11 cellular contexts compared by ENCODE assay signal in genomic region chr7:50834679-50835078, GRCh38.
"Had no signal": no experiment of that assay in that cellular context is flagged by ENCODE, and none has a peak within 500 bp of the region (broad histone marks: within the 10 kb centered on the region; RNA-seq: fewer than 3 reads in every experiment).

No MANE protein-coding gene starts in this region.

- DNase-seq: activated CD4-positive, alpha-beta T cell treated with anti-CD3 and anti-CD28 coated beads for 48 hours; activated CD4-positive, alpha-beta T cell treated with anti-CD3 and anti-CD28 coated beads, Interleukin-2, amount 50 U/mL, for 48 hours; activated T-cell treated with anti-CD3 and anti-CD28 coated beads, Interleukin-2, amount 50 U/mL, for 48 hours; cortex of kidney; immature natural killer cell; naive thymus-derived CD8-positive, alpha-beta T cell; occipital lobe; stimulated activated CD4-positive, alpha-beta T cell treated with anti-CD3 and anti-CD28 coated beads, Interleukin-1b, Interleukin-23, amount 100 ng/mL, for 48 hours; stimulated activated naive B cell treated with anti-CD40 and anti-IgM and Interleukin-4, amounts not matched to agents 10 μg/mL and 1 μg/mL and 100 μg/mL, for 72 hours; T-helper 1 cell; tibial artery had no signal
